ENCODE assay signal across 11 cellular contexts in genomic region chr5:157729858-157730257, GRCh38.
DNase-seq lines count a peak whose midpoint lies in the region; ATAC-seq and TF ChIP-seq lines count a peak whose summit lies in the region.
"Had no signal": no experiment of that assay in that cellular context is flagged by ENCODE, and none has a peak within 500 bp of the region (broad histone marks: within the 10 kb centered on the region; RNA-seq: fewer than 3 reads in every experiment).

No MANE protein-coding gene starts in this region.

- DNase-seq in GM06990 (ENCODE audit: extremely low read depth, insufficient read length) (peak; percentile 74), NCI-H2081 (lab: John Stamatoyannopoulos, UW) (no peak), substantia nigra (lab: John Stamatoyannopoulos, UW) (no peak), MV-4-11 (lab: John Stamatoyannopoulos, UW) (no peak), NCI-H146 (lab: John Stamatoyannopoulos, UW) (no peak)
- DNase-seq: NCI-H1048; PC-9; stimulated activated naive CD4-positive, alpha-beta T cell treated with Interleukin-2 at 50 U/mL for 16 hours had no signal

- H3K27ac ChIP-seq in substantia nigra (ENCODE audit: low read depth, low read length, poor library complexity, severe bottlenecking) = no peak overlapping the region
- H3K27ac ChIP-seq: PC-9 had no signal

- no peaks in the 10 kb centered on the region for H3K27me3 ChIP-seq in GM06990 (replicated peaks; ENCODE audit: control insufficient read depth, insufficient read depth, low read length)

- no peak overlapping the region for H3K4me3 ChIP-seq in GM06990 (replicated peaks; ENCODE audit: low read depth, low read length)

- no peak for TF ChIP-seq CTCF in GM06990 (IDR thresholded peaks at IDR 0.05; ENCODE audit: insufficient read depth, low read length, poor library complexity, severe bottlenecking)

- peak; percentile 58 for ATAC-seq in GM19035 (IDR thresholded peaks at IDR 0.05; ENCODE audit: unreplicated experiment)
- ATAC-seq in HG02678 (IDR thresholded peaks at IDR 0.05; ENCODE audit: unreplicated experiment) = peak; percentile 57
- peak; percentile 50 for ATAC-seq in HG03521 (IDR thresholded peaks at IDR 0.05; ENCODE audit: unreplicated experiment)

- peaks cover 1% of the 10 kb centered on the region for H3K36me3 ChIP-seq in GM06990 (ENCODE audit: control insufficient read depth, insufficient read depth, low read length)
